In the genomic region with DNA sequence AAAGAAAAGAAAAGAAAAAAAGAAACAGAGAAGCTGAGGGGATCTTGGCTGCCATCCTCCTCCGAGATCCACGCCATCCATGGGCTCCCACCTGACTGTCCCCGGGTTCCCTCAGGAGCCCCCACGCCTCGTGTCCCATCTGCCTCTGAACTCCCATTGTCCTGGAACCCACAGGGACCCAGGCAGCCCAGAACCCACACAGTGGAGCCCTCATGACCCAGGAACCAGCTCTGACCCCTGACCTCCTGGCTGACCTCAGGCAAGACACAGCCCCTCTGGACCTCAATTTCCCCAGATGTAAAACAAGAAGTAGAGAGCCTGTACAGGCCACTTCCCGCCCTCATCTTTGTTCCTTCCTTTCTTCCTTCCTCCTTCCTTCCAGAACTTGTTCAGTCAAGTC, we compare ENCODE assay signal across 1 cellular context.
TF ChIP-seq lines count a peak whose summit lies in the region.

No MANE protein-coding gene starts in this region.

TF ChIP-seq in H1, 55 proteins besides CTCF, POLR2A, EP300 and RAD21:
- TF ChIP-seq HDAC6 (IDR thresholded peaks at IDR 0.05; ENCODE audit: low read depth, low read length) = no peak
- TF ChIP-seq SIX5 (IDR thresholded peaks at IDR 0.05; ENCODE audit: low read depth, low read length) = no peak
- no peak for TF ChIP-seq JUN (IDR thresholded peaks at IDR 0.05; ENCODE audit: low read depth, low read length)
- TF ChIP-seq SIN3A (conservative IDR thresholded peaks at IDR 0.05 in 1 of 2, IDR thresholded peaks at IDR 0.05 in 1 of 2; ENCODE audit: low read depth in 1 of 2, low read length in 2 of 2) = no peak
- no peak for TF ChIP-seq SP2 (IDR thresholded peaks at IDR 0.05; ENCODE audit: low read length)
- TF ChIP-seq YY1 (IDR thresholded peaks at IDR 0.05; ENCODE audit: low read depth, low read length) = no peak
- TF ChIP-seq USF2 (IDR thresholded peaks at IDR 0.05; ENCODE audit: low read length) = no peak
- TF ChIP-seq TBP (IDR thresholded peaks at IDR 0.05; ENCODE audit: low read depth, low read length) = no peak
- TF ChIP-seq, protein P1, sequence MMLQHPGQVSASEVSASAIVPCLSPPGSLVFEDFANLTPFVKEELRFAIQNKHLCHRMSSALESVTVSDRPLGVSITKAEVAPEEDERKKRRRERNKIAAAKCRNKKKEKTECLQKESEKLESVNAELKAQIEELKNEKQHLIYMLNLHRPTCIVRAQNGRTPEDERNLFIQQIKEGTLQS (IDR thresholded peaks at IDR 0.05; ENCODE audit: insufficient read depth, low read depth, low read length) = no peak
- no peak for TF ChIP-seq TAF7 (optimal IDR thresholded peaks at IDR 0.05; ENCODE audit: borderline replicate concordance, low read depth, low read length)
- no peak for TF ChIP-seq NANOG (IDR thresholded peaks at IDR 0.05; ENCODE audit: insufficient read depth, low read depth, low read length, poor library complexity, severe bottlenecking)
- no peak for TF ChIP-seq ASH2L (IDR thresholded peaks at IDR 0.05; ENCODE audit: low read length)
- TF ChIP-seq CEBPB (IDR thresholded peaks at IDR 0.05; ENCODE audit: low read depth, low read length) = no peak
- no peak for TF ChIP-seq TEAD4 (IDR thresholded peaks at IDR 0.05; ENCODE audit: low read depth, low read length)
- TF ChIP-seq MAX (IDR thresholded peaks at IDR 0.05) = no peak
